Comparison of ENCODE assay signal across 32 cellular contexts in the genomic region with DNA sequence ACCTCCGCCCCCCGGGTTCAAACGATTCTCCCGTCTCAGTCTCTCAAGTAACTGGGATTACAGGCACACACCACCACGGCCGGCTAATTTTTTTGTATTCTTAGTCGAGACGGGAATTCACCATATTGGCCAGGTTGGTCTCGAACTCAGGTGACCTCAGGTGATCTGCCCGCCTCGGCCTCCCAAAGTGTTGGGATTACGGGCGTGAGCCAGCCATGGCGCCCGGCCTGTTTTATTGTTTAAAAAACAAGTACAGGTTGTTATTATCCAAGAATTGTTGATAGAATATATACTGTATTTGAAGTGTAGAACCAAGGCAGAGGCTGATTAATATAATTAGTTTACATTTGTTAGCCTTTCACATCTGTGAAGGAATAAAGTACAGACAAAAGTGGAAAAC.
"Had no signal": no experiment of that assay in that cellular context is flagged by ENCODE, and none has a peak within 500 bp of the region (broad histone marks: within the 10 kb centered on the region; RNA-seq: fewer than 3 reads in every experiment).

No MANE protein-coding gene starts in this region.

- H3K27me3 ChIP-seq: adrenal gland, body of pancreas had no signal

- ATAC-seq: activated CD8-positive, alpha-beta memory T cell treated with anti-CD3 and anti-CD28 coated beads, Interleukin-2, amount 10 ng/mL, durations not matched to agents 7 days and 5 days; activated naive CD4-positive, alpha-beta T cell treated with anti-CD3 and anti-CD28 coated beads, Interleukin-2, amount 50 U/mL, for 72 hours; body of pancreas; K562; Right ventricle myocardium inferior; SK-N-SH treated with all-trans-retinoic acid at 6 μM for 48 hours; T-cell had no signal

- H3K27ac ChIP-seq: adrenal gland, body of pancreas, PC-9, RWPE1, VCaP had no signal

- H3K4me3 Mint-ChIP-seq: activated B cell treated with CpG ODN at 0.5 μM for 24 hours; activated CD4-positive, alpha-beta memory T cell treated with anti-CD3 and anti-CD28 coated beads, Interleukin-2, amount 10 ng/mL, durations not matched to agents 7 days and 5 days; activated CD8-positive, alpha-beta memory T cell treated with anti-CD3 and anti-CD28 coated beads, Interleukin-2, amount 10 ng/mL, durations not matched to agents 7 days and 5 days; activated naive CD4-positive, alpha-beta T cell treated with anti-CD3 and anti-CD28 coated beads for 36 hours; activated T-helper 1 cell treated with anti-CD3 and anti-CD28 coated beads, Interleukin-12 subunit alpha, Interleukin-12 subunit beta, Interleukin-2, Interleukin-4 antibody, amounts not matched to agents 30 ng/mL and 10 ng/mL and 1 ng/mL, durations not matched to agents 14 hours and 24 hours and 36 hours had no signal

- DNase-seq: activated B cell treated with CpG ODN at 0.5 μM for 24 hours; activated CD4-positive, alpha-beta memory T cell treated with anti-CD3 and anti-CD28 coated beads, Interleukin-2, amount 10 ng/mL, durations not matched to agents 7 days and 5 days; activated CD4-positive, alpha-beta T cell treated with anti-CD3 and anti-CD28 coated beads for 1 hour; activated CD4-positive, alpha-beta T cell treated with anti-CD3 and anti-CD28 coated beads for 48 hours; activated CD8-positive, alpha-beta memory T cell treated with anti-CD3 and anti-CD28 coated beads for 24 hours; activated CD8-positive, alpha-beta memory T cell treated with anti-CD3 and anti-CD28 coated beads, Interleukin-2, amount 10 ng/mL, durations not matched to agents 7 days and 5 days; activated gamma-delta T cell treated with Interleukin-2 at 50 U/mL for 16 hours; activated naive CD4-positive, alpha-beta T cell treated with anti-CD3 and anti-CD28 coated beads for 36 hours; activated T-cell treated with anti-CD3 and anti-CD28 coated beads, Interleukin-2, amount 50 U/mL, for 1 hour; adrenal gland; body of pancreas; central memory CD4-positive, alpha-beta T cell; NCI-H1048; NCI-H1105 treated with DMSO at 0.1 percent for 48 hours; NCI-H1436; NCI-H1694; NCI-H1930; NCI-H2081 treated with DMSO at 0.1 percent for 48 hours; NCI-H226; NCI-H524 treated with DMSO at 0.1 percent for 48 hours; PC-9; SIG-M5; T-cell; T-helper 2 cell; T-helper 9 cell had no signal

- H3K27ac Mint-ChIP-seq: activated B cell treated with CpG ODN at 0.5 μM for 24 hours; activated CD4-positive, alpha-beta memory T cell treated with anti-CD3 and anti-CD28 coated beads, Interleukin-2, amount 10 ng/mL, durations not matched to agents 7 days and 5 days; activated CD8-positive, alpha-beta memory T cell treated with anti-CD3 and anti-CD28 coated beads, Interleukin-2, amount 10 ng/mL, durations not matched to agents 7 days and 5 days; activated naive CD4-positive, alpha-beta T cell treated with anti-CD3 and anti-CD28 coated beads for 36 hours; activated naive CD4-positive, alpha-beta T cell treated with anti-CD3 and anti-CD28 coated beads, Interleukin-2, amount 50 U/mL, for 72 hours; activated T-helper 1 cell treated with anti-CD3 and anti-CD28 coated beads, Interleukin-12 subunit alpha, Interleukin-12 subunit beta, Interleukin-2, Interleukin-4 antibody, amounts not matched to agents 30 ng/mL and 10 ng/mL and 1 ng/mL, durations not matched to agents 14 hours and 24 hours and 36 hours had no signal

- H3K36me3 ChIP-seq: adrenal gland had no signal

- H3K9me3 Mint-ChIP-seq: activated B cell treated with CpG ODN at 0.5 μM for 24 hours; activated CD4-positive, alpha-beta memory T cell treated with anti-CD3 and anti-CD28 coated beads, Interleukin-2, amount 10 ng/mL, durations not matched to agents 7 days and 5 days; activated naive CD4-positive, alpha-beta T cell treated with anti-CD3 and anti-CD28 coated beads for 36 hours; activated naive CD4-positive, alpha-beta T cell treated with anti-CD3 and anti-CD28 coated beads, Interleukin-2, amount 50 U/mL, for 72 hours; activated T-helper 1 cell treated with anti-CD3 and anti-CD28 coated beads, Interleukin-12 subunit alpha, Interleukin-12 subunit beta, Interleukin-2, Interleukin-4 antibody, amounts not matched to agents 30 ng/mL and 10 ng/mL and 1 ng/mL, durations not matched to agents 14 hours and 24 hours and 36 hours had no signal

- H3K4me3 ChIP-seq: adrenal gland, body of pancreas, K562, PC-9 had no signal

- H2AFZ ChIP-seq: PC-9 had no signal

- H3K27me3 Mint-ChIP-seq: activated B cell treated with CpG ODN at 0.5 μM for 24 hours; activated CD4-positive, alpha-beta memory T cell treated with anti-CD3 and anti-CD28 coated beads, Interleukin-2, amount 10 ng/mL, durations not matched to agents 7 days and 5 days; activated CD8-positive, alpha-beta memory T cell treated with anti-CD3 and anti-CD28 coated beads, Interleukin-2, amount 10 ng/mL, durations not matched to agents 7 days and 5 days; T-cell had no signal

- H3K9me3 ChIP-seq: adrenal gland, body of pancreas had no signal

- H3K4me2 ChIP-seq: PC-9 had no signal
